In the genomic region with DNA sequence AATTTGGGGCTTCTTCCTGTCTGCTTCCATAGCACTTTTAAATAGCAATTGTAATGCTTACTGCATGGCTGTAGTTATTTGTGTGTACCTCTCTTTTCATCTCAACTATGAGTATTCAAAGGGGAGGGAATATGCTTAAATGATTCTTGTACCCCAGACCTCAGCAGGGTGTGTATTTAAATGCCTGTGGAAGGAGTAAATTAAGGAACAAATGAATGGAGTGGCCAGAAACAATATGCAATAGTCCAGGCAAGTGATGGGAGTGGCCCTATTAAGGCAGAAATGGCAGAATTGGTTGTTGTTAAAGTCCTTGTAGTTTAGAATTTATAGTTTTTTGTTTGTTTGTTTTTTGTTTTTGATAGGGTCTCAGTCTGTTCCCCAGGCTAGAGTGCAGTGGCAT, we compare ENCODE assay signal across 1 cellular context.
TF ChIP-seq lines count a peak whose summit lies in the region.

No MANE protein-coding gene starts in this region.

TF ChIP-seq in WTC11, 78 proteins besides CTCF, POLR2A, EP300 and RAD21 (continued from another document):
- TF ChIP-seq, protein P1, sequence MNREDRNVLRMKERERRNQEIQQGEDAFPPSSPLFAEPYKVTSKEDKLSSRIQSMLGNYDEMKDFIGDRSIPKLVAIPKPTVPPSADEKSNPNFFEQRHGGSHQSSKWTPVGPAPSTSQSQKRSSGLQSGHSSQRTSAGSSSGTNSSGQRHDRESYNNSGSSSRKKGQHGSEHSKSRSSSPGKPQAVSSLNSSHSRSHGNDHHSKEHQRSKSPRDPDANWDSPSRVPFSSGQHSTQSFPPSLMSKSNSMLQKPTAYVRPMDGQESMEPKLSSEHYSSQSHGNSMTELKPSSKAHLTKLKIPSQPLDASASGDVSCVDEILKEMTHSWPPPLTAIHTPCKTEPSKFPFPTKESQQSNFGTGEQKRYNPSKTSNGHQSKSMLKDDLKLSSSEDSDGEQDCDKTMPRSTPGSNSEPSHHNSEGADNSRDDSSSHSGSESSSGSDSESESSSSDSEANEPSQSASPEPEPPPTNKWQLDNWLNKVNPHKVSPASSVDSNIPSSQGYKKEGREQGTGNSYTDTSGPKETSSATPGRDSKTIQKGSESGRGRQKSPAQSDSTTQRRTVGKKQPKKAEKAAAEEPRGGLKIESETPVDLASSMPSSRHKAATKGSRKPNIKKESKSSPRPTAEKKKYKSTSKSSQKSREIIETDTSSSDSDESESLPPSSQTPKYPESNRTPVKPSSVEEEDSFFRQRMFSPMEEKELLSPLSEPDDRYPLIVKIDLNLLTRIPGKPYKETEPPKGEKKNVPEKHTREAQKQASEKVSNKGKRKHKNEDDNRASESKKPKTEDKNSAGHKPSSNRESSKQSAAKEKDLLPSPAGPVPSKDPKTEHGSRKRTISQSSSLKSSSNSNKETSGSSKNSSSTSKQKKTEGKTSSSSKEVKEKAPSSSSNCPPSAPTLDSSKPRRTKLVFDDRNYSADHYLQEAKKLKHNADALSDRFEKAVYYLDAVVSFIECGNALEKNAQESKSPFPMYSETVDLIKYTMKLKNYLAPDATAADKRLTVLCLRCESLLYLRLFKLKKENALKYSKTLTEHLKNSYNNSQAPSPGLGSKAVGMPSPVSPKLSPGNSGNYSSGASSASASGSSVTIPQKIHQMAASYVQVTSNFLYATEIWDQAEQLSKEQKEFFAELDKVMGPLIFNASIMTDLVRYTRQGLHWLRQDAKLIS (CRISPR knock-in tag; IDR thresholded peaks at IDR 0.05; ENCODE audit: borderline replicate concordance) = no peak
- no peak for TF ChIP-seq TEAD4 (CRISPR knock-in tag; IDR thresholded peaks at IDR 0.05)
- no peak for TF ChIP-seq ZNF671 (CRISPR knock-in tag; IDR thresholded peaks at IDR 0.05)
- TF ChIP-seq KAT7 (CRISPR knock-in tag; IDR thresholded peaks at IDR 0.05; ENCODE audit: borderline replicate concordance) = no peak
